ENCODE assay signal across 23 cellular contexts in the genomic region with DNA sequence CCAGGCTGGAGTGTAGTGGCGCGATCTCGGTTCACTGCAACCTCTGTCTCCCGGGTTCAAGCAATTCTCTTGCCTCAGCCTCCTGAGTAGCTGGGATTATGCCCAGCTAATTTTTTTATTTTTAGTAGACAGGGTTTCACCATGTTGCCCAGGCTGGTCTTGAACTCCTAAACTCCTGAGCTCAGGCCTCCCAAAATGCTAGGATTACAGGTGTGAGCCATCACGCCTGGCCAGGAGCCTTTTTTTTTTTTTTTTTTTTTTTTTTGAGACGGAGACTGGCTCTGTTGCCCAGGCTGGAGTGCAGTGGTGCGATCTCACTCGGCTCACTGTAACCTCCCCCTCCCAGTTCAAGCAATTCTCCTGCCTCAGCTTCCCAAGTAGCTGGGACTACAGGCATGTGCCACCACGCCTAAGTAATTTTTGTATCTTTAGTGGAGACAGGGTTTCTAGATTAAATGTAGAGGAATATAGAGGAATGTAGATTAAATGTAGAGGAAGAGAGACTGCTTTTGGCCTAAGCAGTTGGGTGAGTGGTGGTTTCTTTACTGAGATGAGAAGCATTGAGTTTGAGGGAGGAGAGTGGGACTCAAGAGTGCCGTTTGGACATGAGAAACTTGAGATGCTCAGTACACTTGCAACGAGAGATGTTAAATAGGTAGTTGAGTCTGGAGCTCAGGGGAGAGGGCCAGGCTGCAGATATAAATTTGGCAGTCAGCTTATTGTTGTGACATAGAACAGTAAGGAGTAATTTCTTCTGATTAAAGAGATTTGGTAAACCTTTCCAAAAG. TPM values are rescaled to one million over a fixed set of nuclear protein-coding genes. Genes with fewer than 3 reads are reported as not detected.
DNase-seq lines count a peak whose midpoint lies in the region; FAIRE-seq and TF ChIP-seq lines count a peak whose summit lies in the region.
"Had no signal": no experiment of that assay in that cellular context is flagged by ENCODE, and none has a peak within 500 bp of the region (broad histone marks: within the 10 kb centered on the region; RNA-seq: fewer than 3 reads in every experiment).

No MANE protein-coding gene starts in this region.

- CTCF ChIA-PET in HEK293T (lab: Yijun Ruan, JAX), result no interaction called here

- no peaks in the 10 kb centered on the region for H3K27me3 Mint-ChIP-seq in mesothelial cell of epicardium (ENCODE audit: low read depth)
- H3K27me3 Mint-ChIP-seq: activated CD4-positive, alpha-beta T cell treated with anti-CD3 and anti-CD28 coated beads for 36 hours; activated naive CD8-positive, alpha-beta T cell had no signal

- no peak for TF ChIP-seq CTCF in brain microvascular endothelial cell (IDR thresholded peaks at IDR 0.05; ENCODE audit: low read depth, low read length, missing control alignments)
- no peak for TF ChIP-seq CTCF in neutrophil (IDR thresholded peaks at IDR 0.05)
- TF ChIP-seq CTCF in mesothelial cell of epicardium (IDR thresholded peaks at IDR 0.05; ENCODE audit: unreplicated experiment), result no peak

- H3K9me3 ChIP-seq in neutrophil, result no peaks in the 10 kb centered on the region
- no peaks in the 10 kb centered on the region for H3K9me3 ChIP-seq in small intestine (ENCODE audit: control insufficient read depth, low read depth)
- H3K9me3 ChIP-seq: esophagus muscularis mucosa, mucosa of descending colon, spleen, transverse colon had no signal

- H3K4me1 Mint-ChIP-seq in mesothelial cell of epicardium, result peaks cover 21% of the 10 kb centered on the region

- H3K27ac ChIP-seq in ACC112 (ENCODE audit: low read depth, low read length) (peak overlapping the region; percentile 86), brain microvascular endothelial cell (peak overlapping the region; percentile 30), neutrophil (peak overlapping the region; percentile 88), small intestine (ENCODE audit: low read depth in 1 of 2, low read length in 1 of 2) (no peak overlapping the region)
- H3K27ac ChIP-seq: transverse colon had no signal

- in situ Hi-C loops in brain microvascular endothelial cell (cut with HindIII; ENCODE audit: low pct_ligation_motif_present, low sequenced_read_pairs), result no loop called here

- no peak overlapping the region for H3K4me3 Mint-ChIP-seq in mesothelial cell of epicardium
- H3K4me3 Mint-ChIP-seq: activated CD4-positive, alpha-beta T cell treated with anti-CD3 and anti-CD28 coated beads for 36 hours; activated naive CD8-positive, alpha-beta T cell; CD14-positive monocyte; endodermal cell; nephron had no signal

- peaks cover 39% of the 10 kb centered on the region for H3K4me1 ChIP-seq in ACC112 (ENCODE audit: control insufficient read depth, insufficient read depth, low read length, unreplicated experiment)
- H3K4me1 ChIP-seq in neutrophil (ENCODE audit: control insufficient read depth in 1 of 2, insufficient read depth in 1 of 2, low read depth in 1 of 2, low read length in 1 of 2), result peaks cover 38 to 39% of the 10 kb centered on the region in 2 experiments
- H3K4me1 ChIP-seq in small intestine (ENCODE audit: control insufficient read depth in 2 of 2, insufficient read depth in 1 of 2, low read depth in 1 of 2, low read length in 1 of 2), result peaks cover 2 to 9% of the 10 kb centered on the region in 2 donors

- peaks cover 2% of the 10 kb centered on the region for H3K36me3 Mint-ChIP-seq in mesothelial cell of epicardium
- H3K36me3 Mint-ChIP-seq: activated naive CD8-positive, alpha-beta T cell; CD14-positive monocyte had no signal

- H3K9me3 Mint-ChIP-seq in mesothelial cell of epicardium, result no peaks in the 10 kb centered on the region
- H3K9me3 Mint-ChIP-seq: CD14-positive monocyte, endodermal cell, nephron had no signal

- H3K27me3 ChIP-seq in ACC112 (ENCODE audit: insufficient read depth, low read length) (no peaks in the 10 kb centered on the region), brain microvascular endothelial cell (replicated peaks) (no peaks in the 10 kb centered on the region), neutrophil (no peaks in the 10 kb centered on the region), small intestine (ENCODE audit: control insufficient read depth in 2 of 2, insufficient read depth in 2 of 2, low read length in 2 of 2) (no peaks in the 10 kb centered on the region)
- H3K27me3 ChIP-seq: esophagus muscularis mucosa, spleen, transverse colon had no signal

- 79 to 83% (median 80%) methylated on average over 11 of the region's 11 CpGs for WGBS in small intestine, 3 donors

- H3K36me3 ChIP-seq in ACC112 (ENCODE audit: insufficient read depth, low read length) (no peaks in the 10 kb centered on the region), brain microvascular endothelial cell (replicated peaks) (no peaks in the 10 kb centered on the region), neutrophil (no peaks in the 10 kb centered on the region), small intestine (ENCODE audit: control insufficient read depth in 2 of 2, insufficient read depth in 2 of 2, low read length in 2 of 2) (no peaks in the 10 kb centered on the region)
- H3K36me3 ChIP-seq: esophagus muscularis mucosa, spleen, transverse colon had no signal

- H2AFZ ChIP-seq in ACC112 (ENCODE audit: low read length, unreplicated experiment), result no peak overlapping the region

- H3K79me2 ChIP-seq in ACC112 (ENCODE audit: control insufficient read depth, insufficient read depth, low read length, unreplicated experiment), result peaks cover 93% of the 10 kb centered on the region

- no peak overlapping the region for H3K4me3 ChIP-seq in ACC112 (ENCODE audit: low read depth, low read length)
- H3K4me3 ChIP-seq in brain microvascular endothelial cell (ENCODE audit: low read depth, low read length), result no peak overlapping the region
- H3K4me3 ChIP-seq in neutrophil (ENCODE audit: low read depth in 1 of 2, low read length in 1 of 2), result no peak overlapping the region
- H3K4me3 ChIP-seq in small intestine (ENCODE audit: low read depth in 1 of 2, low read length in 2 of 2), result no peak overlapping the region
- H3K4me3 ChIP-seq: esophagus muscularis mucosa, mucosa of descending colon, spleen, transverse colon had no signal

- POLR2A ChIA-PET in HEK293T (lab: Yijun Ruan, JAX), result interaction anchor here (1.9 to 2.2 kb wide), 2 partner anchors 15 to 17 kb away, joined by 5 to 15 read pairs; a partner anchor contains a TSS

- DNase-seq in HEK293T (ENCODE audit: extremely low spot score) (no peak), brain microvascular endothelial cell (no peak), mesothelial cell of epicardium (ENCODE audit: low spot score in 2 of 2, unreplicated experiment in 2 of 2) (no peak), small intestine (no peak), D341Med (ENCODE audit: low spot score) (no peak)
- DNase-seq: activated CD4-positive, alpha-beta T cell treated with anti-CD3 and anti-CD28 coated beads for 36 hours; activated effector memory CD4-positive, alpha-beta T cell treated with Interleukin-2 at 50 U/mL for 16 hours; aorta; caudate nucleus; endodermal cell; mucosa of descending colon; NCI-H1105 treated with DMSO at 0.1 percent for 48 hours; NCI-H2029; NCI-H446; NCI-H774; spleen; transverse colon had no signal

- no peak for FAIRE-seq in small intestine (lab: Jason Lieb, UNC)

- no peak overlapping the region for H3K27ac Mint-ChIP-seq in mesothelial cell of epicardium
- H3K27ac Mint-ChIP-seq: endodermal cell had no signal

TF ChIP-seq in HEK293T, 16 proteins besides CTCF, POLR2A, EP300 and RAD21:
- TF ChIP-seq NFRKB (IDR thresholded peaks at IDR 0.05) (no peak), ARNT (IDR thresholded peaks at IDR 0.05) (no peak), BHLHE40 (IDR thresholded peaks at IDR 0.05; ENCODE audit: borderline replicate concordance) (no peak), HDGF (IDR thresholded peaks at IDR 0.05; ENCODE audit: borderline replicate concordance) (no peak), ZNF384 (IDR thresholded peaks at IDR 0.05) (peak; percentile 74)

RNA-seq across cellular contexts. Expression of a gene that starts 16.7 kb away (rescaled TPM):
- 46.7 to 52.9 TPM (median 47.5 TPM) in 3 replicates for total RNA-seq in mesothelial cell of epicardium
- 10 to 100 TPM; 36.5 to 38.5 (median 37.1) TPM for polyA plus RNA-seq in small intestine

Comparison
In these comparisons a context has a peak if more than half of its experiments do, and no peak if none do; other contexts are left out.
1. H3K27ac ChIP-seq: peak in ACC112 (single experiment), brain microvascular endothelial cell (single experiment) and neutrophil (single experiment); none in small intestine (0 of 2).